Comparison of ENCODE assay signal across 26 cellular contexts in the genomic region with DNA sequence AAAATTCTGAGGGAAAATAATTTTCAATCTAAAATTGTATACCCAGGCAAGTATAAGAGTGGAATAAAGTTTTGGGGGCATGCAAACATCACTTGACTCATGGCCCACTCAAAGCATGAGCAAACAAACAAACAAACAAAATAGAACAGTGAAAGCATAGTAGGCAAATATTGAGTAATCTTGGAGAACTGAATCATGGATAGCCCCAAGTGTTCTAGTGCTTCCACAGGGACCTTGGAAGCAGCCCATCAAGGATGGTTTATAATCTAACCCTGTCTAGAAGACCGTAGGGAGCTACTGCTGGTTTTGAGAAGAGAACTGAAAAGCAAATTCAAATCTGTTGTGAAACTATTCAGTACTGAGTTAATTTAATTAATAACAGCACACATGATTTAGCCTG.
"Had no signal": no experiment of that assay in that cellular context is flagged by ENCODE, and none has a peak within 500 bp of the region (broad histone marks: within the 10 kb centered on the region; RNA-seq: fewer than 3 reads in every experiment).

No MANE protein-coding gene starts in this region.

- H3K9me3 Mint-ChIP-seq: immature natural killer cell; naive B cell; natural killer cell treated with Interleukin-12 subunit alpha and Interleukin-12 subunit beta and Interleukin-15 and Interleukin-18, amount 100 ng/mL, for 72 hours; stimulated activated effector memory CD8-positive, alpha-beta T cell treated with anti-CD3 and anti-CD28 coated beads, Interleukin-12 subunit alpha, Interleukin-12 subunit beta, amount 100 ng/mL, for 72 hours; stimulated activated naive CD8-positive, alpha-beta T cell treated with anti-CD3 and anti-CD28 coated beads, Interleukin-15, Interleukin-2, amounts not matched to agents 100 ng/mL and 50 ng/mL, for 24 hours had no signal

- DNase-seq: hypothalamus; immature natural killer cell; kidney; left colon; left lung; lower lobe of right lung; mammary epithelial cell; mesenchymal stem cell; naive B cell; ovary; retina; right cardiac atrium; small intestine; spleen; stimulated activated CD4-positive, alpha-beta T cell treated with anti-CD3 and anti-CD28 coated beads, Interleukin-4, amount 100 ng/mL, for 24 hours; stimulated activated naive CD4-positive, alpha-beta T cell; tibial artery; trophoblast cell; upper lobe of right lung had no signal

- H3K4me3 Mint-ChIP-seq: immature natural killer cell; naive B cell; natural killer cell treated with Interleukin-12 subunit alpha and Interleukin-12 subunit beta and Interleukin-15 and Interleukin-18, amount 100 ng/mL, for 72 hours; stimulated activated effector memory CD8-positive, alpha-beta T cell treated with anti-CD3 and anti-CD28 coated beads, Interleukin-12 subunit alpha, Interleukin-12 subunit beta, amount 100 ng/mL, for 72 hours; stimulated activated naive CD8-positive, alpha-beta T cell treated with anti-CD3 and anti-CD28 coated beads, Interleukin-15, Interleukin-2, amounts not matched to agents 100 ng/mL and 50 ng/mL, for 24 hours had no signal

- H3K27me3 Mint-ChIP-seq: naive B cell; natural killer cell treated with Interleukin-12 subunit alpha and Interleukin-12 subunit beta and Interleukin-15 and Interleukin-18, amount 100 ng/mL, for 72 hours; progenitor cell of endocrine pancreas; stimulated activated naive CD8-positive, alpha-beta T cell treated with anti-CD3 and anti-CD28 coated beads, Interleukin-15, Interleukin-2, amounts not matched to agents 100 ng/mL and 50 ng/mL, for 24 hours had no signal

- H3K27ac Mint-ChIP-seq: immature natural killer cell; natural killer cell treated with Interleukin-12 subunit alpha and Interleukin-12 subunit beta and Interleukin-15 and Interleukin-18, amount 100 ng/mL, for 72 hours; progenitor cell of endocrine pancreas; stimulated activated effector memory CD8-positive, alpha-beta T cell treated with anti-CD3 and anti-CD28 coated beads, Interleukin-12 subunit alpha, Interleukin-12 subunit beta, amount 100 ng/mL, for 72 hours; stimulated activated naive CD8-positive, alpha-beta T cell treated with anti-CD3 and anti-CD28 coated beads, Interleukin-15, Interleukin-2, amounts not matched to agents 100 ng/mL and 50 ng/mL, for 24 hours had no signal

- H3K9me3 ChIP-seq: left lung, lower lobe of right lung, ovary, spleen, suprapubic skin, thoracic aorta, tibial artery, upper lobe of right lung had no signal

- H3K27ac ChIP-seq: left lung, lower lobe of right lung, ovary, spleen, suprapubic skin, thoracic aorta, tibial artery, upper lobe of right lung had no signal

- ATAC-seq: left colon; left lung; lower lobe of right lung; natural killer cell treated with Interleukin-12 subunit alpha and Interleukin-12 subunit beta and Interleukin-15 and Interleukin-18, amount 100 ng/mL, for 72 hours; right cardiac atrium; sciatic nerve; stimulated activated effector memory CD8-positive, alpha-beta T cell treated with anti-CD3 and anti-CD28 coated beads, Interleukin-12 subunit alpha, Interleukin-12 subunit beta, amount 100 ng/mL, for 72 hours; upper lobe of right lung had no signal

- H3K4me1 Mint-ChIP-seq: immature natural killer cell; naive B cell; stimulated activated effector memory CD8-positive, alpha-beta T cell treated with anti-CD3 and anti-CD28 coated beads, Interleukin-12 subunit alpha, Interleukin-12 subunit beta, amount 100 ng/mL, for 72 hours had no signal

- H3K4me3 ChIP-seq: left lung, lower lobe of right lung, ovary, spleen, suprapubic skin, thoracic aorta, tibial artery, upper lobe of right lung had no signal

- H3K36me3 ChIP-seq: ovary had no signal

- H3K4me1 ChIP-seq: left lung, lower lobe of right lung, spleen, suprapubic skin, tibial artery, upper lobe of right lung had no signal

- H3K27me3 ChIP-seq: left lung, ovary, spleen, suprapubic skin, tibial artery, upper lobe of right lung had no signal
